ENCODE assay signal across 22 cellular contexts in genomic region chr6:134585529-134585873, GRCh38.
DNase-seq lines count a peak whose midpoint lies in the region; ATAC-seq and TF ChIP-seq lines count a peak whose summit lies in the region.
"Had no signal": no experiment of that assay in that cellular context is flagged by ENCODE, and none has a peak within 500 bp of the region (broad histone marks: within the 10 kb centered on the region; RNA-seq: fewer than 3 reads in every experiment).

No MANE protein-coding gene starts in this region.

- intact Hi-C loops in left ventricle myocardium superior (cut with micrococcal nuclease), result no loop called here
- intact Hi-C loops in Right ventricle myocardium inferior (cut with DNase I), result no loop called here

- no peak for DNase-seq in left ventricle myocardium superior
- DNase-seq in Right ventricle myocardium inferior (ENCODE audit: missing footprints), result no peak
- peak; percentile 98 for DNase-seq in NCI-H2227 treated with DMSO at 0.1 percent for 48 hours (lab: John Stamatoyannopoulos, UW)
- DNase-seq in astrocyte of the spinal cord (ENCODE audit: low read depth, low spot score), result peak; percentile 44
- DNase-seq in substantia nigra (lab: John Stamatoyannopoulos, UW), result no peak
- no peak for DNase-seq in activated CD4-positive, alpha-beta T cell treated with anti-CD3 and anti-CD28 coated beads, Interleukin-2, amount 50 U/mL, for 4 hours
- DNase-seq in AML-193 (lab: John Stamatoyannopoulos, UW), result no peak
- DNase-seq in stimulated activated CD4-positive, alpha-beta T cell treated with anti-CD3 and anti-CD28 coated beads, Interleukin-12 subunit alpha, Interleukin-12 subunit beta, amount 100 ng/mL, for 4 hours, result no peak
- DNase-seq: activated naive CD4-positive, alpha-beta T cell treated with anti-CD3 and anti-CD28 coated beads, Interleukin-2, amount 10 ng/mL, durations not matched to agents 7 days and 5 days; activated T-cell treated with anti-CD3 and anti-CD28 coated beads, Interleukin-2, amount 50 U/mL, for 72 hours; aorta; glutamatergic neuron; left colon; midbrain; NCI-H2107; NK-92 treated with Interleukin-12 subunit alpha and Interleukin-12 subunit beta, amount 100 ng/mL, for 24 hours had no signal

- ATAC-seq in left ventricle myocardium superior, result peak; percentile 40
- ATAC-seq in Right ventricle myocardium inferior, result no peak
- ATAC-seq: activated T-cell treated with anti-CD3 and anti-CD28 coated beads, Interleukin-2, amount 50 U/mL, for 72 hours; left colon; natural killer cell treated with Interleukin-12 subunit alpha and Interleukin-12 subunit beta and Interleukin-15 and Interleukin-18, amount 100 ng/mL, for 72 hours; sciatic nerve; stimulated activated memory B cell treated with anti-CD40 and anti-IgM and Interleukin-4, amounts not matched to agents 10 μg/mL and 1 μg/mL and 100 μg/mL, for 72 hours had no signal

- in situ Hi-C loops in astrocyte of the spinal cord (cut with HindIII; ENCODE audit: low sequenced_read_pairs), result no loop called here

- TF ChIP-seq CTCF in astrocyte of the spinal cord (IDR thresholded peaks at IDR 0.05; ENCODE audit: low read depth, low read length), result no peak

- H3K4me3 ChIP-seq in astrocyte of the spinal cord (ENCODE audit: low read depth, low read length), result no peak overlapping the region
- H3K4me3 ChIP-seq: GM23338 had no signal

- H3K27ac ChIP-seq in substantia nigra (ENCODE audit: low read depth, low read length, poor library complexity, severe bottlenecking), result peak overlapping the region; percentile 68
- H3K27ac ChIP-seq: KMS-11, parathyroid adenoma had no signal

Comparison
In these comparisons a context has a peak if more than half of its experiments do, and no peak if none do; other contexts are left out.
1. DNase-seq: peak in NCI-H2227 treated with DMSO at 0.1 percent for 48 hours (single experiment) and astrocyte of the spinal cord (single experiment); none in left ventricle myocardium superior (single experiment), Right ventricle myocardium inferior (single experiment), substantia nigra (0 of 49), activated CD4-positive, alpha-beta T cell treated with anti-CD3 and anti-CD28 coated beads, Interleukin-2, amount 50 U/mL, for 4 hours (0 of 2), AML-193 (0 of 2) and stimulated activated CD4-positive, alpha-beta T cell treated with anti-CD3 and anti-CD28 coated beads, Interleukin-12 subunit alpha, Interleukin-12 subunit beta, amount 100 ng/mL, for 4 hours (single experiment).